8 cellular contexts compared by ENCODE assay signal in the genomic region with DNA sequence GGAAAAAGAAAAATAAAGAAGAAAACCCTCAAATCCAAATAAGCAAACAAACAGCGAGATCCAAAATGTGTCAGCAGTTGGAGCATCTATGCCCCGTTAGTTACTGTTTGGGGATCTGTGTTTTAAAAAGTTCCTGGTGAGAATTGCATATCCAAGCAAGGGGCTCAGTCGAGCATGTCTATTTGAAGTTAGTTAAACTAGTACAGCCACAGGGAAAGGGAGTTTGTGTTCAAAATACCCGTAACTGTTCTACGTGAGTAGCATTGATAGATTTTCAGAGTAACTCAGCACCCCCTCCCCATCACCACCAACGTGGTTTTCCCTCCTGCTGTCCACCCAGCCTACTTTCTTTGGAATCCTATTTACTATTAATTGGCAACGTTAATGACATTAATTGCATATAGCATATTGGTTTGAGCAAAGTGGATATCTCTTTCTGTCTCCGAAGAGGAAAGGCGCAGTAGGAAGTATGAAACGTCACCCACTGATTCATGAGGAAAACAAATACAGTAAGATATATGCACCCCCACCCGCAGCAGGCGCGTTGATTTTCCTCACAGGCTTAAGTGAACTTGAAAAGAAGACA. TPM values are rescaled to one million over a fixed set of nuclear protein-coding genes. Genes with fewer than 3 reads are reported as not detected.
DNase-seq lines count a peak whose midpoint lies in the region; ATAC-seq and TF ChIP-seq lines count a peak whose summit lies in the region.

No MANE protein-coding gene starts in this region.

- peak overlapping the region; percentile 65 for H3K4me3 Mint-ChIP-seq in natural killer cell treated with Interleukin-12 subunit alpha and Interleukin-12 subunit beta and Interleukin-15 and Interleukin-18, amount 100 ng/mL, for 72 hours

- H3K4me3 ChIP-seq in dorsolateral prefrontal cortex: peak overlapping the region; percentile 24 to 79 (median 68)

- peaks cover 5% of the 10 kb centered on the region for H3K9me3 Mint-ChIP-seq in natural killer cell treated with Interleukin-12 subunit alpha and Interleukin-12 subunit beta and Interleukin-15 and Interleukin-18, amount 100 ng/mL, for 72 hours

- DNase-seq in Daoy (ENCODE audit: low read depth): peak; percentile 81
- peak; percentile 70 for DNase-seq in NCI-H69 (lab: John Stamatoyannopoulos, UW)
- DNase-seq in dorsolateral prefrontal cortex: no peak
- DNase-seq in natural killer cell treated with Interleukin-12 subunit alpha and Interleukin-12 subunit beta and Interleukin-15 and Interleukin-18, amount 100 ng/mL, for 72 hours (ENCODE audit: low spot score): no peak
- no peak for DNase-seq in NCI-H526 treated with DMSO at 0.1 percent for 48 hours (lab: John Stamatoyannopoulos, UW)
- no peak for DNase-seq in GF-D8 (lab: John Stamatoyannopoulos, UW)
- DNase-seq in NCI-H446 treated with DMSO at 0.1 percent for 48 hours (lab: John Stamatoyannopoulos, UW): no peak

- peaks cover 0 to 4% (median 0%) of the 10 kb centered on the region in 45 donors for H3K27me3 ChIP-seq in dorsolateral prefrontal cortex

- peaks cover 0 to 9% of the 10 kb centered on the region in 2 donors for H3K4me1 Mint-ChIP-seq in natural killer cell treated with Interleukin-12 subunit alpha and Interleukin-12 subunit beta and Interleukin-15 and Interleukin-18, amount 100 ng/mL, for 72 hours (ENCODE audit: low read depth in 2 of 2)

- peak overlapping the region; percentile 70 to 98 (median 93) for H3K27ac ChIP-seq in dorsolateral prefrontal cortex

- no peak overlapping the region for H3K27ac Mint-ChIP-seq in natural killer cell treated with Interleukin-12 subunit alpha and Interleukin-12 subunit beta and Interleukin-15 and Interleukin-18, amount 100 ng/mL, for 72 hours

- ATAC-seq in natural killer cell treated with Interleukin-12 subunit alpha and Interleukin-12 subunit beta and Interleukin-15 and Interleukin-18, amount 100 ng/mL, for 72 hours: no peak
- ATAC-seq in GM18517 (IDR thresholded peaks at IDR 0.05; ENCODE audit: unreplicated experiment): no peak

- peaks cover 29 to 52% of the 10 kb centered on the region in 2 donors for H3K27me3 Mint-ChIP-seq in natural killer cell treated with Interleukin-12 subunit alpha and Interleukin-12 subunit beta and Interleukin-15 and Interleukin-18, amount 100 ng/mL, for 72 hours

- H3K36me3 Mint-ChIP-seq in natural killer cell treated with Interleukin-12 subunit alpha and Interleukin-12 subunit beta and Interleukin-15 and Interleukin-18, amount 100 ng/mL, for 72 hours: peaks cover 11% of the 10 kb centered on the region

- TF ChIP-seq CTCF in dorsolateral prefrontal cortex (IDR thresholded peaks at IDR 0.05 in 54 of 56, conservative IDR thresholded peaks at IDR 0.05 in 2 of 56; ENCODE audit: low read depth in 1 of 56, partially characterized antibody in 56 of 56): peak in 2 of 56 donors; percentile 5 to 10

- intact Hi-C loops in dorsolateral prefrontal cortex (cut with DNase I): loop anchor here in 1 of 2 donors (10.0 kb wide), 1 partner anchor 125 kb away; no protein-coding TSS in a partner anchor

RNA-seq across cellular contexts. Expression of gene NPAS3, which starts 1.5 kb away (rescaled TPM):
- total RNA-seq in Daoy (2014; rRNA removed; shearing (Covaris generic)): 1.5 and 1.9 TPM in 2 replicates
- total RNA-seq in dorsolateral prefrontal cortex: 100 to 1,000 TPM in 2 of 120 experiments, 10 to 100 TPM in 118; 39.6 to 118 (median 65.9) TPM
- not detected for total RNA-seq in natural killer cell treated with Interleukin-12 subunit alpha and Interleukin-12 subunit beta and Interleukin-15 and Interleukin-18, amount 100 ng/mL, for 72 hours

Comparison
In these comparisons a context has a peak if more than half of its experiments do, and no peak if none do; other contexts are left out.
1. DNase-seq: peak in Daoy (single experiment) and NCI-H69 (single experiment); none in dorsolateral prefrontal cortex (0 of 10), natural killer cell treated with Interleukin-12 subunit alpha and Interleukin-12 subunit beta and Interleukin-15 and Interleukin-18, amount 100 ng/mL, for 72 hours (single experiment), NCI-H526 treated with DMSO at 0.1 percent for 48 hours (single experiment), GF-D8 (single experiment) and NCI-H446 treated with DMSO at 0.1 percent for 48 hours (single experiment).
2. RNA of gene NPAS3, which starts 1.5 kb away (total RNA-seq): 39.6 to 118 TPM in dorsolateral prefrontal cortex; 1.5 to 1.9 TPM in Daoy and not detected in natural killer cell treated with Interleukin-12 subunit alpha and Interleukin-12 subunit beta and Interleukin-15 and Interleukin-18, amount 100 ng/mL, for 72 hours; every median in the first group is over 10 times any median in the second.